22 cellular contexts compared by ENCODE assay signal in the genomic region with DNA sequence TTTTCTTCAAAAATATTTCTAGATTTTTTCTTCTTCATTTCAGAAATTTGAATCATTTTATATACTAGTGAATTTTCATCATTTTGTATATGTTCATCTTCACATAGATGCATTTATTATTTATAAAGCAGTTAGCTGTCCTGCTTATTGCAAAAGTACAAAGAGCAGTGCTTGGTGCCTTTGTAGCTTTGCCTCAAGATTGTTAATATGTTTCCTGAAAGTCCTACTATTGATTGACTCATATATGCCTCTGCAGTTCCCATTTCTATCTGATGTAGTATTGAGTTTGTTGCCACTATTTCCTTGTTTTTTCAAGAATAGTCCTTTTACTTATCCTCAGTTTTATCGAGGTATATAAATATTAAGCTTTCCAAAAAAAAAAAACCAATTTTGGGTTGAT.
DNase-seq lines count a peak whose midpoint lies in the region; ATAC-seq, FAIRE-seq and TF ChIP-seq lines count a peak whose summit lies in the region.
"Had no signal": no experiment of that assay in that cellular context is flagged by ENCODE, and none has a peak within 500 bp of the region (broad histone marks: within the 10 kb centered on the region; RNA-seq: fewer than 3 reads in every experiment).

No MANE protein-coding gene starts in this region.

- intact Hi-C loops in left ventricle myocardium inferior (cut with micrococcal nuclease) (no loop called here), left cardiac atrium (cut with DNase I) (no loop called here), kidney (cut with DNase I) (no loop called here), mucosa of descending colon (cut with DNase I, micrococcal nuclease) (no loop called here), dorsolateral prefrontal cortex (cut with DNase I) (no loop called here)

- H3K27me3 ChIP-seq in left ventricle myocardium inferior (ENCODE audit: low read depth) (no peaks in the 10 kb centered on the region), small intestine (ENCODE audit: control insufficient read depth in 2 of 2, insufficient read depth in 2 of 2, low read length in 2 of 2) (no peaks in the 10 kb centered on the region), dorsolateral prefrontal cortex (peaks cover 0 to 7% (median 0%) of the 10 kb centered on the region in 45 donors)
- H3K27me3 ChIP-seq: BLaER1 treated with 17β-estradiol and CSF1 and Interleukin-3, amounts not matched to agents 10 nM and 100 nM had no signal

- no peak overlapping the region for H3K9ac ChIP-seq in kidney (ENCODE audit: low read length in 2 of 2)
- H3K9ac ChIP-seq: BLaER1 treated with 17β-estradiol and CSF1 and Interleukin-3, amounts not matched to agents 10 nM and 100 nM had no signal

- 13 to 59% (median 25%) methylated on average over 1 of the region's 1 CpG for WGBS in small intestine, 3 donors

- TF ChIP-seq CTCF in left ventricle myocardium inferior (IDR thresholded peaks at IDR 0.05; ENCODE audit: borderline replicate concordance) = no peak
- TF ChIP-seq CTCF in kidney (IDR thresholded peaks at IDR 0.05; ENCODE audit: borderline replicate concordance, extremely low read depth, insufficient read depth) = no peak
- TF ChIP-seq CTCF in mucosa of descending colon (IDR thresholded peaks at IDR 0.05) = no peak
- TF ChIP-seq CTCF in dorsolateral prefrontal cortex (IDR thresholded peaks at IDR 0.05 in 54 of 56, conservative IDR thresholded peaks at IDR 0.05 in 2 of 56; ENCODE audit: low read depth in 1 of 56, partially characterized antibody in 56 of 56) = no peak

- H3K4me3 ChIP-seq in left ventricle myocardium inferior (no peak overlapping the region), kidney (ENCODE audit: low read length in 2 of 2) (no peak overlapping the region), mucosa of descending colon (no peak overlapping the region), small intestine (ENCODE audit: low read depth in 1 of 2, low read length in 2 of 2) (no peak overlapping the region), dorsolateral prefrontal cortex (no peak overlapping the region)
- H3K4me3 ChIP-seq: A549; BLaER1 treated with 17β-estradiol and CSF1 and Interleukin-3, amounts not matched to agents 10 nM and 100 nM had no signal

- H3K27ac ChIP-seq in left ventricle myocardium inferior (replicated peaks) (peak overlapping the region; percentile 0), kidney (ENCODE audit: low read depth in 2 of 2, low read length in 2 of 2) (no peak overlapping the region), small intestine (ENCODE audit: low read depth in 1 of 2, low read length in 1 of 2) (no peak overlapping the region), dorsolateral prefrontal cortex (no peak overlapping the region)
- H3K27ac ChIP-seq: 22Rv1; BLaER1 treated with 17β-estradiol and CSF1 and Interleukin-3, amounts not matched to agents 10 nM and 100 nM; C4-2B had no signal

- H3K9me3 ChIP-seq in left ventricle myocardium inferior (replicated peaks) = no peaks in the 10 kb centered on the region
- H3K9me3 ChIP-seq in kidney (ENCODE audit: control insufficient read depth in 1 of 2, low read length in 2 of 2) = no peaks in the 10 kb centered on the region
- no peaks in the 10 kb centered on the region for H3K9me3 ChIP-seq in mucosa of descending colon
- H3K9me3 ChIP-seq in small intestine (ENCODE audit: control insufficient read depth, low read depth) = no peaks in the 10 kb centered on the region
- H3K9me3 ChIP-seq: A549; BLaER1 treated with 17β-estradiol and CSF1 and Interleukin-3, amounts not matched to agents 10 nM and 100 nM; Caco-2 had no signal

- H3K36me3 ChIP-seq in left ventricle myocardium inferior = no peaks in the 10 kb centered on the region
- no peaks in the 10 kb centered on the region for H3K36me3 ChIP-seq in kidney (ENCODE audit: control insufficient read depth in 1 of 2, insufficient read depth in 2 of 2, low read length in 2 of 2)
- H3K36me3 ChIP-seq in mucosa of descending colon (ENCODE audit: low read depth) = no peaks in the 10 kb centered on the region
- no peaks in the 10 kb centered on the region for H3K36me3 ChIP-seq in small intestine (ENCODE audit: control insufficient read depth in 2 of 2, insufficient read depth in 2 of 2, low read length in 2 of 2)
- H3K36me3 ChIP-seq: BLaER1 treated with 17β-estradiol and CSF1 and Interleukin-3, amounts not matched to agents 10 nM and 100 nM had no signal

- DNase-seq in left ventricle myocardium inferior (no peak), left cardiac atrium (no peak), kidney (no peak), mucosa of descending colon (no peak), small intestine (peak; percentile 71), dorsolateral prefrontal cortex (no peak), germinal center (ENCODE audit: low spot score) (no peak)
- DNase-seq: AML-193; Caco-2; Calu3; CD4-positive, alpha-beta T cell; CD8-positive, alpha-beta T cell; DMS79 treated with DMSO at 0.1 percent for 48 hours; GF-D8 had no signal

- FAIRE-seq in kidney (lab: Jason Lieb, UNC) (peak; percentile 6), small intestine (lab: Jason Lieb, UNC) (peak; percentile 30)
- FAIRE-seq: D721Med, GM12891, GM19239 had no signal

- no peak for ATAC-seq in left cardiac atrium
- ATAC-seq in mucosa of descending colon = peak; percentile 66
- no peak for ATAC-seq in GM21786 (IDR thresholded peaks at IDR 0.05; ENCODE audit: unreplicated experiment)
- ATAC-seq: A549; CD8-positive, alpha-beta T cell had no signal

- H3K4me1 ChIP-seq in left ventricle myocardium inferior = peaks cover 87% of the 10 kb centered on the region
- H3K4me1 ChIP-seq in kidney (ENCODE audit: control insufficient read depth in 1 of 2, insufficient read depth in 1 of 2, low read depth in 1 of 2, low read length in 2 of 2) = no peaks in the 10 kb centered on the region
- H3K4me1 ChIP-seq in mucosa of descending colon (ENCODE audit: low read depth) = no peaks in the 10 kb centered on the region
- peaks cover 0 to 9% of the 10 kb centered on the region in 2 donors for H3K4me1 ChIP-seq in small intestine (ENCODE audit: control insufficient read depth in 2 of 2, insufficient read depth in 1 of 2, low read depth in 1 of 2, low read length in 1 of 2)
- H3K4me1 ChIP-seq: BLaER1 treated with 17β-estradiol and CSF1 and Interleukin-3, amounts not matched to agents 10 nM and 100 nM; Caco-2 had no signal
